Comparison of ENCODE assay signal across 1 cellular context in the genomic region with DNA sequence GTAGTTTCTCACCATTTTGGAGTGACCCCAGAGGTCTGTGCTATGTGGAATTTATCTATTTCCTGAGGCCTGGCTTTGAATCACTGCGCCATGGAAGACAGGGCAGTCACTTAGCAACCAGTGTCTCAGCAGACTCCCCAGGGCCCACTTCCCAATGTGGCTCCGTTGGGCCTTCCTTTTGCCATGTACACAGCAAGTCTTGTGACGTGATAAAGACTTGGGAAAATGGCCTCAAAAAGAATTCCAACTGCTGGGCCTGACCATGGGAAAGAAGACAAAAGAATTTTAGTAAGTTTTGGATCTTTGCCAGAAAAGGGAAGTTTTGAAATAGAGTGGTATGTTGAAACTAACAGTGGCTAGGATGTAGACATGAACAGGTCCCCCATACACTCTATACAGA.
TF ChIP-seq lines count a peak whose summit lies in the region.

No MANE protein-coding gene starts in this region.

TF ChIP-seq in endothelial cell of umbilical vein, 7 proteins besides CTCF, POLR2A, EP300 and RAD21 (continued from another document):
- TF ChIP-seq GATA2 (IDR thresholded peaks at IDR 0.05; ENCODE audit: insufficient read depth, insufficient read length, low read depth, low read length) (no peak), JUN (IDR thresholded peaks at IDR 0.05; ENCODE audit: borderline replicate concordance, insufficient read depth, insufficient read length, low read depth) (no peak), EZH2 (IDR thresholded peaks at IDR 0.05; ENCODE audit: borderline replicate concordance, low read depth, low read length, severe bottlenecking) (no peak), POLR2AphosphoS5 (IDR thresholded peaks at IDR 0.05; ENCODE audit: insufficient read depth, low read depth, low read length) (no peak)
- TF ChIP-seq, protein P1, sequence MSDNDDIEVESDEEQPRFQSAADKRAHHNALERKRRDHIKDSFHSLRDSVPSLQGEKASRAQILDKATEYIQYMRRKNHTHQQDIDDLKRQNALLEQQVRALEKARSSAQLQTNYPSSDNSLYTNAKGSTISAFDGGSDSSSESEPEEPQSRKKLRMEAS (IDR thresholded peaks at IDR 0.05; ENCODE audit: insufficient read depth, insufficient read length) = no peak
